8 cellular contexts compared by ENCODE assay signal in genomic region chr13:73849292-73849691, GRCh38.
A peak's percentile ranks its signal among the peaks of the same experiment; 100 is the strongest.
DNase-seq lines count a peak whose midpoint lies in the region; ATAC-seq, FAIRE-seq and TF ChIP-seq lines count a peak whose summit lies in the region.

No MANE protein-coding gene starts in this region.

- 0 out of 2 replicates have a peak, but pooled peaks cover 2% of the 10 kb centered on the region for H3F3A ChIP-seq in OCI-LY1 (ENCODE audit: insufficient read depth, low read length)

- H4K20me1 ChIP-seq in OCI-LY1 (ENCODE audit: insufficient read depth, low read length), result no peaks in the 10 kb centered on the region

- intact Hi-C loops in aorta (cut with DNase I), result no loop called here

- H3K27ac ChIP-seq in C4-2B (no peak overlapping the region), OCI-LY1 (ENCODE audit: low read depth, low read length, poor library complexity, severe bottlenecking) (no peak overlapping the region), coronary artery (no peak overlapping the region), aorta (ENCODE audit: low read depth in 1 of 2, low read length in 2 of 2) (no peak overlapping the region)

- H3K9ac ChIP-seq in OCI-LY1 (ENCODE audit: low read length), result no peak overlapping the region

- peaks cover 20% of the 10 kb centered on the region for H3K36me3 ChIP-seq in OCI-LY1 (ENCODE audit: insufficient read depth, low read length)
- H3K36me3 ChIP-seq in aorta (ENCODE audit: control insufficient read depth in 1 of 2, insufficient read depth in 2 of 2, low read length in 1 of 2), result peaks cover 0 to 3% of the 10 kb centered on the region in 2 donors

- H3K9me2 ChIP-seq in OCI-LY1 (ENCODE audit: low read depth, low read length), result no peaks in the 10 kb centered on the region

- no peaks in the 10 kb centered on the region for H3K79me2 ChIP-seq in OCI-LY1 (ENCODE audit: insufficient read depth, low read length)

- WGBS in aorta, 2 donors, result 83 to 86% methylated on average over 5 of the region's 5 CpGs

- H3K9me3 ChIP-seq in OCI-LY1 (ENCODE audit: low read length) (no peaks in the 10 kb centered on the region), aorta (ENCODE audit: control insufficient read depth, low read length) (no peaks in the 10 kb centered on the region)

- H3K4me1 ChIP-seq in OCI-LY1 (ENCODE audit: insufficient read depth, low read length, severe bottlenecking) (peaks cover 35% of the 10 kb centered on the region), aorta (ENCODE audit: control insufficient read depth in 1 of 2, insufficient read depth in 2 of 2, low read length in 2 of 2) (no peaks in the 10 kb centered on the region)

- peak; percentile 72 for ATAC-seq in GM18867 (IDR thresholded peaks at IDR 0.05; ENCODE audit: unreplicated experiment)
- ATAC-seq in HG03097 (IDR thresholded peaks at IDR 0.05; ENCODE audit: low FRiP score, unreplicated experiment), result no peak
- no peak for ATAC-seq in aorta (ENCODE audit: low FRiP score)

- no peak for FAIRE-seq in urothelium cell line (lab: Jason Lieb, UNC)

- H3K4me3 ChIP-seq in OCI-LY1 (ENCODE audit: low read depth, low read length, poor library complexity, severe bottlenecking) (no peak overlapping the region), fibroblast of villous mesenchyme (ENCODE audit: low read depth, low read length) (no peak overlapping the region), coronary artery (no peak overlapping the region), aorta (ENCODE audit: low read length in 2 of 2) (no peak overlapping the region)

- peak overlapping the region; percentile 24; the same call in 1 of the 2 replicates for H3K4me2 ChIP-seq in OCI-LY1 (ENCODE audit: low read length)

- no peak overlapping the region for H2AFZ ChIP-seq in OCI-LY1 (ENCODE audit: low read length)

- H3K27me3 ChIP-seq in OCI-LY1 (ENCODE audit: insufficient read depth, low read length) (no peaks in the 10 kb centered on the region), aorta (ENCODE audit: control insufficient read depth in 1 of 2, insufficient read depth in 2 of 2, low read length in 1 of 2) (no peaks in the 10 kb centered on the region)

- peak; percentile 44 for DNase-seq in fibroblast of villous mesenchyme (ENCODE audit: low read depth)
- no peak for DNase-seq in coronary artery (ENCODE audit: low spot score)
- DNase-seq in aorta, result no peak
- no peak for DNase-seq in urothelium cell line (ENCODE audit: low spot score)

- peak; percentile 25 for TF ChIP-seq CTCF in C4-2B (conservative IDR thresholded peaks at IDR 0.05)
- TF ChIP-seq CTCF in OCI-LY1 (IDR thresholded peaks at IDR 0.05; ENCODE audit: low read length), result peak; percentile 61
- TF ChIP-seq CTCF in fibroblast of villous mesenchyme (IDR thresholded peaks at IDR 0.05; ENCODE audit: insufficient read depth, low read depth, low read length), result peak; percentile 45
- no peak for TF ChIP-seq CTCF in coronary artery (IDR thresholded peaks at IDR 0.05)
